12 cellular contexts compared by ENCODE assay signal in genomic region chr2:233611284-233611683, GRCh38. TPM values are rescaled to one million over a fixed set of nuclear protein-coding genes. Genes with fewer than 3 reads are reported as not detected.
"Had no signal": no experiment of that assay in that cellular context is flagged by ENCODE, and none has a peak within 500 bp of the region (broad histone marks: within the 10 kb centered on the region; RNA-seq: fewer than 3 reads in every experiment).

No MANE protein-coding gene starts in this region.

- H2AFZ ChIP-seq: GM23338 had no signal

- H3K4me3 Mint-ChIP-seq: GM23338, HFFc6 had no signal

- H3K4me1 Mint-ChIP-seq: GM23338 had no signal

- H3K36me3 ChIP-seq: HAP-1 had no signal

- H3K4me2 ChIP-seq: GM23338, KMS-11 had no signal

- ATAC-seq: GM23338, HCT116 had no signal

- H3K9ac ChIP-seq: KMS-11 had no signal

- DNase-seq: H7, HFFc6, IMR-90, Kasumi-1, KBM-7 had no signal

- H3K27ac ChIP-seq: HL-60, KMS-11 had no signal

- H3K4me1 ChIP-seq: HAP-1 had no signal

- H3K4me3 ChIP-seq: GM23338, HAP-1 had no signal

- H3K27ac Mint-ChIP-seq: GM23338, HFFc6 had no signal

RNA-seq across cellular contexts. Expression of gene UGT1A8, which starts 6.1 kb away (rescaled TPM):
- total RNA-seq: H4, H7, HFFc6, HT1080, IMR-90 had no signal
- polyA plus RNA-seq: GM23338, IMR-90 had no signal

RNA-seq across cellular contexts. Expression of gene UGT1A10, which starts 25.0 kb away (rescaled TPM):
- total RNA-seq: GM23338, H4, H7, HFFc6, HT1080, IMR-90 had no signal
- polyA plus RNA-seq: GM23338, IMR-90 had no signal
